ENCODE assay signal across 8 cellular contexts in genomic region chrX:70452143-70452733, GRCh38. TPM values are rescaled to one million over a fixed set of nuclear protein-coding genes. Genes with fewer than 3 reads are reported as not detected.
DNase-seq lines count a peak whose midpoint lies in the region; ATAC-seq and TF ChIP-seq lines count a peak whose summit lies in the region.

No MANE protein-coding gene starts in this region.

- H3K4me1 Mint-ChIP-seq in Caco-2 (ENCODE audit: low read depth, unreplicated experiment) (peaks cover 5% of the 10 kb centered on the region), brain (peaks cover 41% of the 10 kb centered on the region)

- H3K9me3 ChIP-seq in Caco-2: no peaks in the 10 kb centered on the region

- H3K4me3 Mint-ChIP-seq in Caco-2 (ENCODE audit: unreplicated experiment): peak overlapping the region; percentile 93
- peak overlapping the region; percentile 84 to 92 (median 86) for H3K4me3 Mint-ChIP-seq in brain

- H3K36me3 Mint-ChIP-seq in Caco-2 (ENCODE audit: insufficient read depth, unreplicated experiment) (peaks cover 26% of the 10 kb centered on the region), brain (peaks cover 6% of the 10 kb centered on the region)

- intact Hi-C loops in Caco-2 (cut with micrococcal nuclease; ENCODE audit: unreplicated experiment): loop anchor here (1.0 to 10.0 kb wide), 2 partner anchors 53 to 212 kb away; no protein-coding TSS in a partner anchor

- H3K36me3 ChIP-seq in Caco-2 (ENCODE audit: control insufficient read depth, insufficient read depth, low read length): no peaks in the 10 kb centered on the region

- DNase-seq in Caco-2: peak; percentile 62 to 72
- peak; percentile 29 for DNase-seq in LHCN-M2 (ENCODE audit: low read depth)
- DNase-seq in T-helper 2 cell: peak in 3 of 5 experiments; percentile 32 to 63 (median 35)
- DNase-seq in inferior parietal cortex (ENCODE audit: extremely low spot score): peak; percentile 34
- DNase-seq in stimulated activated CD4-positive, alpha-beta T cell treated with anti-CD3 and anti-CD28 coated beads, Interleukin-12 subunit alpha, Interleukin-12 subunit beta, amount 100 ng/mL, for 48 hours (ENCODE audit: low read depth in 2 of 3, low spot score in 1 of 3): peak in 2 of 3 donors; percentile 23 to 42
- no peak for DNase-seq in OCI-M2 (lab: John Stamatoyannopoulos, UW; ENCODE audit: unreplicated experiment)

- CTCF ChIA-PET in Caco-2 (lab: Charles Lee): interaction anchor here (0.6 to 1.4 kb wide), 4 partner anchors 29 to 453 kb away, joined by 3 to 7 read pairs (median 4); partner anchors contain the start of gene GDPD2

- TF ChIP-seq CTCF in Caco-2 (IDR thresholded peaks at IDR 0.05; ENCODE audit: insufficient read depth in 1 of 2, low read depth in 1 of 2, low read length in 1 of 2, severe bottlenecking in 1 of 2, unreplicated experiment in 1 of 2) (peak; percentile 62 to 64), brain (conservative IDR thresholded peaks at IDR 0.05) (peak; percentile 43 to 56)

- POLR2A ChIA-PET in Caco-2 (lab: Charles Lee): interaction anchor here (0.6 kb wide), 1 partner anchor 914 kb away, joined by 3 read pairs; the partner anchor contains the start of gene TAF1

- H3K27me3 ChIP-seq in Caco-2 (replicated peaks; ENCODE audit: control insufficient read depth, insufficient read depth, low read length): no peaks in the 10 kb centered on the region

- BruUV-seq in Caco-2 (replicated peaks; lab: Mats Ljungman, UMichigan): no TSS peak

- peak overlapping the region; percentile 60 for H3K27ac Mint-ChIP-seq in Caco-2 (ENCODE audit: unreplicated experiment)
- H3K27ac Mint-ChIP-seq in brain: peak overlapping the region; percentile 70 to 94 (median 91)

- no peaks in the 10 kb centered on the region for H3K27me3 Mint-ChIP-seq in Caco-2 (ENCODE audit: insufficient read depth, unreplicated experiment)
- H3K27me3 Mint-ChIP-seq in brain: peaks cover 8% of the 10 kb centered on the region

- H3K4me1 ChIP-seq in Caco-2: peaks cover 16% of the 10 kb centered on the region; the same call in 1 of the 2 replicates

- no peaks in the 10 kb centered on the region for H3K9me3 Mint-ChIP-seq in Caco-2 (ENCODE audit: unreplicated experiment)
- peaks cover 0 to 16% (median 0%) of the 10 kb centered on the region in 5 experiments for H3K9me3 Mint-ChIP-seq in brain

- peak; percentile 38 for ATAC-seq in GM21390 (IDR thresholded peaks at IDR 0.05; ENCODE audit: unreplicated experiment)

- peak overlapping the region; percentile 41 for H3K4me3 ChIP-seq in Caco-2 (ENCODE audit: low read depth, low read length)

RNA-seq across cellular contexts. Expression of gene DLG3, which starts 7.6 kb away (rescaled TPM):
- total RNA-seq in Caco-2 (2022): 56.9 and 58.5 TPM in 2 replicates
- total RNA-seq in LHCN-M2 (2014; rRNA removed): 6.8 and 13.5 TPM in 2 replicates
- polyA plus RNA-seq in LHCN-M2 (2012): 3.5 TPM
- polyA plus RNA-seq in brain (ENCODE audit: insufficient read depth, low read depth, low replicate concordance): 37.9 TPM

RNA-seq across cellular contexts. Expression of gene GDPD2, which starts 29.1 kb away (rescaled TPM):
- total RNA-seq in Caco-2 (2022) (1.9 and 2.2 TPM in 2 replicates), LHCN-M2 (2014; rRNA removed) (not detected in 2 replicates)
- 0.35 TPM for polyA plus RNA-seq in LHCN-M2 (2012)
- 2.1 TPM for polyA plus RNA-seq in brain (ENCODE audit: insufficient read depth, low read depth, low replicate concordance)
